In the genomic region with DNA sequence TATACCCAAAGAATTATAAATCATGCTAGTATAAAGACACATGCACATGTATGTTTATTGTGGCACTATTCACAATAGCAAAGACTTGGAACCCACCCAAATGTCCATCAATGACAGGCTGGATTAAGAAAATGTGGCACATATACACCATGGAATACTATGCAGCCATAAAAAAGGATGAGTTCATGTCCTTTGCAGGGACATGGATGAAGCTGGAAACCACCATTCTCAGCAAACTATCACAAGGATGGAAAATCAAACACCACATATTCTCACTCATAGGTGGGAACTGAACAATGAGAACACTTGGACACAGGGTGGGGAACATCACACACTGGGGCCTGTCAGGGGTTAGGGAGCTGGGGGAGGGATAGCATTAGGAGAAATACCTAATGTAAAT, we compare ENCODE assay signal across 4 cellular contexts. TPM values are rescaled to one million over a fixed set of nuclear protein-coding genes. Genes with fewer than 3 reads are reported as not detected.
"Had no signal": no experiment of that assay in that cellular context is flagged by ENCODE, and none has a peak within 500 bp of the region (broad histone marks: within the 10 kb centered on the region; RNA-seq: fewer than 3 reads in every experiment).

No MANE protein-coding gene starts in this region.

RNA-seq across cellular contexts. Expression of a gene that starts 25.4 kb away (rescaled TPM):
- total RNA-seq: LHCN-M2, M059J, MCF 10A had no signal

RNA-seq across cellular contexts. Expression of a gene that starts 26.0 kb away (rescaled TPM):
- total RNA-seq: LHCN-M2, M059J, MCF 10A, NCI-H460 had no signal
